1 cellular context compared by ENCODE assay signal in genomic region chrX:120144178-120144844, GRCh38.
TF ChIP-seq lines count a peak whose summit lies in the region.

No MANE protein-coding gene starts in this region.

TF ChIP-seq in GM23338, 12 proteins besides CTCF, POLR2A, EP300 and RAD21 (continued from another document):
- TF ChIP-seq ZNF462 (CRISPR knock-in tag; IDR thresholded peaks at IDR 0.05): no peak
- no peak for TF ChIP-seq EZH2phosphoT487 (IDR thresholded peaks at IDR 0.05; ENCODE audit: unreplicated experiment)
TF ChIP-seq in GM23338: peak in this region for 0.
